In the genomic region with DNA sequence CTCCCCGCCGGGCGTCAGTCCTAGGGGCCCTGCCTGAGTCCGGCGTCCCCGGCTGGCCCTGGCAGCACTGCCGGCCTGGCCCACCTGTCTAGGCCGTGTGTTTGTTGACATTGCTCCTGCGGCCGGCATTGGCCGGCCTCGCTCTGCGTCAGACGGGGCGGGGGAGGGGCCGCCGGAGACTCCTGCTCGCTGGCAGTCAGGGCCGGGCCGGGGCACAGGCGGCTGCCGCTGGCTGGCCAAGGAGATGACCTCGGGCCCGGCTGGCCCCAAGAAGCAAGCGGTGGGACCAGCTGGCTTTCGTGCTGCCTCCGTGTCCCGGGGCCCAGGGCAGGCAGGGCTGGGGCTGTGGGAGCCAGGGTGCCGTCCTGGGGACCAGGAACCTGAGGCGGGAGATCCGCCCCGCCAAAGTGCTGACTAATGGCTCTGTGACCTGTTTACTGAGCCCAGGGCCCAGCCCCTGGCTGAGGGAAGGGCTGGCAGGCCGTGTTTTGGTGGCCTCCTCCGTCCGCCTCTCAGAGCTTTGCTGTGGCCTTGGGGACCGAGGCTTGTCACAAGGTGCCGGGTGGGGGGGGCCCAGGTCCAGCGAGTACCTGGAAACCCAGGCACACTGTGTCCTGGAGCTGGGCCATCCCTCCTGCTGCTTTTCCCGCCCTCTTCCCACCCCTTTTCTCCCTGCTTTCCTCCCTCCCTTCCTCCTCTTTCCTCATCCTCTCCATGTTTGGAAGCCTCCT, we compare ENCODE assay signal across 8 cellular contexts. TPM values are rescaled to one million over a fixed set of nuclear protein-coding genes. Genes with fewer than 3 reads are reported as not detected.
DNase-seq lines count a peak whose midpoint lies in the region; ATAC-seq, FAIRE-seq and TF ChIP-seq lines count a peak whose summit lies in the region.

No MANE protein-coding gene starts in this region.

- POLR2A ChIA-PET in CD8-positive, alpha-beta memory T cell (lab: Charles Lee), result interaction anchor here (1.0 kb wide), 1 partner anchor 53 kb away, joined by 4 read pairs; a partner anchor contains a TSS
- POLR2A ChIA-PET in RWPE1 (lab: Yijun Ruan, JAX; ENCODE audit: low non-redundant PET), result interaction anchor here (0.6 to 0.7 kb wide), 2 partner anchors 26 to 37 kb away, joined by 4 to 6 read pairs; no protein-coding TSS in a partner anchor

- peak in 4 of 5 donors; percentile 46 to 63 (median 56) for DNase-seq in CD8-positive, alpha-beta memory T cell
- DNase-seq in HT1080 (ENCODE audit: low read depth) (peak; percentile 87), RWPE1 (ENCODE audit: low spot score) (peak; percentile 87), frontal cortex (ENCODE audit: low spot score in 2 of 2) (peak; percentile 89 to 92), stomach (peak; percentile 96)
- DNase-seq in activated naive CD4-positive, alpha-beta T cell treated with anti-CD3 and anti-CD28 coated beads for 36 hours, result peak; percentile 69

- ATAC-seq in GM21360 (IDR thresholded peaks at IDR 0.05; ENCODE audit: unreplicated experiment), result peak; percentile 56

- H3K27ac Mint-ChIP-seq in CD8-positive, alpha-beta memory T cell, result peak overlapping the region in 5 of 8 donors; percentile 43 to 86 (median 74)
- H3K27ac Mint-ChIP-seq in activated naive CD4-positive, alpha-beta T cell treated with anti-CD3 and anti-CD28 coated beads for 36 hours, result no peak overlapping the region

- peak overlapping the region; percentile 82 to 91 (median 89) for H3K4me3 Mint-ChIP-seq in CD8-positive, alpha-beta memory T cell
- peak overlapping the region; percentile 79 for H3K4me3 Mint-ChIP-seq in activated naive CD4-positive, alpha-beta T cell treated with anti-CD3 and anti-CD28 coated beads for 36 hours

- no peaks in the 10 kb centered on the region for H3K9me3 Mint-ChIP-seq in CD8-positive, alpha-beta memory T cell
- peaks cover 1% of the 10 kb centered on the region for H3K9me3 Mint-ChIP-seq in activated naive CD4-positive, alpha-beta T cell treated with anti-CD3 and anti-CD28 coated beads for 36 hours

- FAIRE-seq in frontal cortex (lab: Jason Lieb, UNC), result no peak

- no peaks in the 10 kb centered on the region for H3K27me3 ChIP-seq in CD8-positive, alpha-beta memory T cell (ENCODE audit: insufficient read depth, low read length, poor library complexity, severe bottlenecking)
- H3K27me3 ChIP-seq in neuron (ENCODE audit: insufficient read depth, low read length) (no peaks in the 10 kb centered on the region), stomach (no peaks in the 10 kb centered on the region)

- TF ChIP-seq CTCF in RWPE1 (conservative IDR thresholded peaks at IDR 0.05; ENCODE audit: low read depth) (no peak), stomach (IDR thresholded peaks at IDR 0.05) (no peak)

- H3K4me1 Mint-ChIP-seq in CD8-positive, alpha-beta memory T cell, result peaks cover 9 to 31% (median 17%) of the 10 kb centered on the region in 3 donors
- H3K4me1 Mint-ChIP-seq in activated naive CD4-positive, alpha-beta T cell treated with anti-CD3 and anti-CD28 coated beads for 36 hours (ENCODE audit: low read depth), result peaks cover 18% of the 10 kb centered on the region

- intact Hi-C loops in activated naive CD4-positive, alpha-beta T cell treated with anti-CD3 and anti-CD28 coated beads for 36 hours (cut with micrococcal nuclease), result loop anchor here (1.0 kb wide), 1 partner anchor 33 kb away; a partner anchor contains a TSS
- intact Hi-C loops in stomach (cut with DNase I; ENCODE audit: low total_unique reads), result no loop called here

- H3K9me3 ChIP-seq in CD8-positive, alpha-beta memory T cell (ENCODE audit: low read length), result no peaks in the 10 kb centered on the region
- H3K9me3 ChIP-seq in neuron (ENCODE audit: low read length) (no peaks in the 10 kb centered on the region), stomach (no peaks in the 10 kb centered on the region)

- peaks cover 16% of the 10 kb centered on the region for H3K4me1 ChIP-seq in CD8-positive, alpha-beta memory T cell (ENCODE audit: insufficient read depth, low read length)
- H3K4me1 ChIP-seq in neuron (ENCODE audit: insufficient read depth, low read length), result peaks cover 25% of the 10 kb centered on the region
- peaks cover 32 to 68% (median 54%) of the 10 kb centered on the region in 4 donors for H3K4me1 ChIP-seq in stomach

- TF ChIP-seq POLR2A in stomach (IDR thresholded peaks at IDR 0.05), result peak in 2 of 4 donors; percentile 74 to 93

- peaks cover 0 to 2% of the 10 kb centered on the region in 2 donors for H3K27me3 Mint-ChIP-seq in CD8-positive, alpha-beta memory T cell
- no peaks in the 10 kb centered on the region for H3K27me3 Mint-ChIP-seq in activated naive CD4-positive, alpha-beta T cell treated with anti-CD3 and anti-CD28 coated beads for 36 hours (ENCODE audit: low read depth)

- H2AFZ ChIP-seq in neuron (ENCODE audit: low read depth, low read length), result no peak overlapping the region

- H3K36me3 Mint-ChIP-seq in CD8-positive, alpha-beta memory T cell, result peaks cover 0 to 9% (median 1%) of the 10 kb centered on the region in 3 donors
- no peaks in the 10 kb centered on the region for H3K36me3 Mint-ChIP-seq in activated naive CD4-positive, alpha-beta T cell treated with anti-CD3 and anti-CD28 coated beads for 36 hours (ENCODE audit: low read depth)

- CTCF ChIA-PET in CD8-positive, alpha-beta memory T cell (lab: Charles Lee), result no interaction called here
- CTCF ChIA-PET in RWPE1 (lab: Yijun Ruan, JAX), result interaction anchor here (0.6 kb wide), 2 partner anchors 16 to 54 kb away, joined by 3 to 5 read pairs; a partner anchor contains a TSS
- CTCF ChIA-PET in activated naive CD4-positive, alpha-beta T cell treated with anti-CD3 and anti-CD28 coated beads for 36 hours (lab: Charles Lee), result no interaction called here

- peak overlapping the region; percentile 70 for H3K4me3 ChIP-seq in CD8-positive, alpha-beta memory T cell (ENCODE audit: low read length)
- H3K4me3 ChIP-seq in neuron (ENCODE audit: low read length), result peak overlapping the region; percentile 72
- peak overlapping the region; percentile 69 to 79 (median 78) for H3K4me3 ChIP-seq in stomach

- peak; percentile 32 for TF ChIP-seq EP300 in stomach (IDR thresholded peaks at IDR 0.05)

- 1 to 15% (median 2%) methylated on average over 4 to 39 of the region's 39 CpGs for WGBS in stomach, 5 donors

- no peaks in the 10 kb centered on the region for H3K36me3 ChIP-seq in CD8-positive, alpha-beta memory T cell (ENCODE audit: insufficient read depth, low read length)
- H3K36me3 ChIP-seq in neuron (ENCODE audit: insufficient read depth, low read length), result peaks cover 18% of the 10 kb centered on the region
- H3K36me3 ChIP-seq in stomach, result peaks cover 0 to 27% (median 22%) of the 10 kb centered on the region in 4 donors

- H3K27ac ChIP-seq in CD8-positive, alpha-beta memory T cell (ENCODE audit: low read depth, low read length), result peak overlapping the region; percentile 59
- peak overlapping the region; percentile 96 for H3K27ac ChIP-seq in RWPE1
- peak overlapping the region; percentile 92 to 100 (median 98) for H3K27ac ChIP-seq in stomach

RNA-seq across cellular contexts. Expression of a gene that starts 1.8 kb away (rescaled TPM):
- total RNA-seq in CD8-positive, alpha-beta memory T cell, result 10 to 100 TPM; 18.7 to 22.8 TPM
- 0.98 TPM for polyA plus RNA-seq in CD8-positive, alpha-beta memory T cell
- 1.8 and 4.6 TPM in 2 replicates for total RNA-seq in HT1080 (2014; rRNA removed; shearing (Covaris generic))
- polyA plus RNA-seq in HT1080 (2015; cell fraction: cytosol; rRNA removed), result 14.6 and 15.4 TPM in 2 replicates
- 45.8 and 46.8 TPM in 2 replicates for polyA plus RNA-seq in HT1080 (2015; cell fraction: nucleus; rRNA removed)
- total RNA-seq in activated naive CD4-positive, alpha-beta T cell treated with anti-CD3 and anti-CD28 coated beads for 36 hours, result 10 to 100 TPM; 13.6 to 15.6 TPM
- total RNA-seq in frontal cortex (7.3 TPM), stomach (10 to 100 TPM; 14.3 to 45.1 (median 23.3) TPM)
- 10 to 100 TPM; 10.2 to 16.9 (median 15.5) TPM for polyA plus RNA-seq in stomach

RNA-seq across cellular contexts. Expression of a gene that starts 32.8 kb away (rescaled TPM):
- total RNA-seq in CD8-positive, alpha-beta memory T cell, result 100 to 1,000 TPM; 101 to 107 TPM
- polyA plus RNA-seq in CD8-positive, alpha-beta memory T cell, result 25.0 TPM
- total RNA-seq in HT1080 (2014; rRNA removed; shearing (Covaris generic)), result 30.5 and 42.1 TPM in 2 replicates
- 39.8 and 49.5 TPM in 2 replicates for polyA plus RNA-seq in HT1080 (2015; cell fraction: cytosol; rRNA removed)
- polyA plus RNA-seq in HT1080 (2015; cell fraction: nucleus; rRNA removed), result 62.0 and 69.5 TPM in 2 replicates
- 10 to 100 TPM; 37.7 to 38.8 TPM for total RNA-seq in activated naive CD4-positive, alpha-beta T cell treated with anti-CD3 and anti-CD28 coated beads for 36 hours
- total RNA-seq in frontal cortex (3.3 TPM), stomach (10 to 100 TPM in 3 of 5 donors, 1 to 10 TPM in 2; 3.1 to 13.9 (median 12.3) TPM)
- polyA plus RNA-seq in stomach, result 10 to 100 TPM; 12.6 to 26.3 (median 12.8) TPM

RNA-seq across cellular contexts. Expression of a gene that starts 53.5 kb away (rescaled TPM):
- total RNA-seq in CD8-positive, alpha-beta memory T cell, result 10 to 100 TPM; 47.9 to 48.8 TPM
- 4.3 TPM for polyA plus RNA-seq in CD8-positive, alpha-beta memory T cell
- total RNA-seq in HT1080 (2014; rRNA removed; shearing (Covaris generic)), result 8.0 and 10.8 TPM in 2 replicates
- polyA plus RNA-seq in HT1080 (2015; cell fraction: cytosol; rRNA removed), result 16.8 and 19.5 TPM in 2 replicates
- polyA plus RNA-seq in HT1080 (2015; cell fraction: nucleus; rRNA removed), result 65.3 and 72.7 TPM in 2 replicates
- 10 to 100 TPM; 36.8 to 40.6 TPM for total RNA-seq in activated naive CD4-positive, alpha-beta T cell treated with anti-CD3 and anti-CD28 coated beads for 36 hours
- total RNA-seq in frontal cortex (10.2 TPM), stomach (10 to 100 TPM; 21.3 to 39.8 (median 24.5) TPM)
- 10 to 100 TPM in 1 of 3 donors, 1 to 10 TPM in 2; 5.2 to 12.0 (median 6.4) TPM for polyA plus RNA-seq in stomach

Comparison
In these comparisons a context has a peak if more than half of its experiments do, and no peak if none do; other contexts are left out.
1. Peak in every context shown above with its lines: DNase-seq, ATAC-seq, H3K4me3 ChIP-seq and H3K27ac ChIP-seq.